Comparison of ENCODE assay signal across 41 cellular contexts in genomic region chr1:193939585-193939984, GRCh38.
"Had no signal": no experiment of that assay in that cellular context is flagged by ENCODE, and none has a peak within 500 bp of the region (broad histone marks: within the 10 kb centered on the region; RNA-seq: fewer than 3 reads in every experiment).

No MANE protein-coding gene starts in this region.

- FAIRE-seq: astrocyte, bronchial epithelial cell had no signal

- H3K4me3 ChIP-seq: adrenal gland, ascending aorta, body of pancreas, breast epithelium, cardiac muscle cell had no signal

- H3K27ac ChIP-seq: adrenal gland, ascending aorta, body of pancreas, brain microvascular endothelial cell, breast epithelium, cardiac muscle cell had no signal

- H3K27me3 ChIP-seq: adrenal gland, ascending aorta, body of pancreas, brain microvascular endothelial cell, breast epithelium, cardiac muscle cell had no signal

- DNase-seq: activated effector memory CD4-positive, alpha-beta T cell treated with anti-CD3 and anti-CD28 coated beads, Interleukin-2, amount 50 U/mL, for 16 hours; activated effector memory CD4-positive, alpha-beta T cell treated with Interleukin-2 at 50 U/mL for 16 hours; activated gamma-delta T cell; activated gamma-delta T cell treated with Interleukin-2 at 50 U/mL for 16 hours; activated naive CD4-positive, alpha-beta T cell; activated naive CD4-positive, alpha-beta T cell treated with anti-CD3 and anti-CD28 coated beads for 36 hours; activated naive CD4-positive, alpha-beta T cell treated with anti-CD3 and anti-CD28 coated beads, Interleukin-2, amount 10 ng/mL, durations not matched to agents 7 days and 5 days; activated naive CD4-positive, alpha-beta T cell treated with anti-CD3 and anti-CD28 coated beads, Interleukin-2, amount 50 U/mL, for 16 hours; activated naive CD4-positive, alpha-beta T cell treated with Interleukin-2 at 50 U/mL for 16 hours; activated naive CD8-positive, alpha-beta T cell treated with anti-CD3 and anti-CD28 coated beads for 36 hours; activated naive CD8-positive, alpha-beta T cell treated with anti-CD3 and anti-CD28 coated beads, Interleukin-2, amount 10 ng/mL, durations not matched to agents 7 days and 5 days; activated naive CD8-positive, alpha-beta T cell treated with anti-CD3 and anti-CD28 coated beads, Interleukin-2, amount 50 U/mL, for 24 hours; activated T-cell treated with anti-CD3 and anti-CD28 coated beads for 4 hours; activated T-cell treated with anti-CD3 and anti-CD28 coated beads, Interleukin-2, amount 50 U/mL, for 1 hour; activated T-cell treated with anti-CD3 and anti-CD28 coated beads, Interleukin-2, amount 50 U/mL, for 24 hours; activated T-cell treated with anti-CD3 and anti-CD28 coated beads, Interleukin-2, amount 50 U/mL, for 4 hours; activated T-cell treated with anti-CD3 and anti-CD28 coated beads, Interleukin-2, amount 50 U/mL, for 48 hours; activated T-cell treated with anti-CD3 and anti-CD28 coated beads, Interleukin-2, amount 50 U/mL, for 72 hours; adrenal gland; amniotic stem cell; amygdala; anterior cingulate cortex; aorta; body of pancreas; brain microvascular endothelial cell; caudate nucleus; central memory CD4-positive, alpha-beta T cell; cerebellar nuclear complex had no signal

- ATAC-seq: activated naive CD4-positive, alpha-beta T cell treated with anti-CD3 and anti-CD28 coated beads, Interleukin-2, amount 50 U/mL, for 72 hours; activated naive CD8-positive, alpha-beta T cell treated with anti-CD3 and anti-CD28 coated beads, Interleukin-2, amount 50 U/mL, for 24 hours; activated T-cell treated with anti-CD3 and anti-CD28 coated beads, Interleukin-2, amount 50 U/mL, for 4 hours; activated T-cell treated with anti-CD3 and anti-CD28 coated beads, Interleukin-2, amount 50 U/mL, for 72 hours; activated T-helper 17 cell treated with anti-CD3 and anti-CD28 coated beads, Interleukin-2, amount 50 U/mL, for 72 hours; body of pancreas had no signal

- H3K36me3 Mint-ChIP-seq: activated naive CD4-positive, alpha-beta T cell treated with anti-CD3 and anti-CD28 coated beads, Interleukin-2, amount 10 ng/mL, durations not matched to agents 7 days and 5 days; activated naive CD4-positive, alpha-beta T cell treated with anti-CD3 and anti-CD28 coated beads, Interleukin-2, amount 50 U/mL, for 72 hours; activated naive CD8-positive, alpha-beta T cell treated with anti-CD3 and anti-CD28 coated beads for 36 hours; brain had no signal

- H3K36me3 ChIP-seq: adrenal gland, ascending aorta, brain microvascular endothelial cell, breast epithelium, cardiac muscle cell had no signal

- H3K9me3 ChIP-seq: adrenal gland, ascending aorta, body of pancreas had no signal

- H3K4me3 Mint-ChIP-seq: activated naive CD4-positive, alpha-beta T cell treated with anti-CD3 and anti-CD28 coated beads for 36 hours; activated naive CD4-positive, alpha-beta T cell treated with anti-CD3 and anti-CD28 coated beads, Interleukin-2, amount 10 ng/mL, durations not matched to agents 7 days and 5 days; activated naive CD4-positive, alpha-beta T cell treated with anti-CD3 and anti-CD28 coated beads, Interleukin-2, amount 50 U/mL, for 24 hours; activated naive CD8-positive, alpha-beta T cell; activated naive CD8-positive, alpha-beta T cell treated with anti-CD3 and anti-CD28 coated beads for 36 hours; activated naive CD8-positive, alpha-beta T cell treated with anti-CD3 and anti-CD28 coated beads, Interleukin-2, amount 10 ng/mL, durations not matched to agents 7 days and 5 days; activated naive CD8-positive, alpha-beta T cell treated with anti-CD3 and anti-CD28 coated beads, Interleukin-2, amount 50 U/mL, for 24 hours; activated T-cell treated with anti-CD3 and anti-CD28 coated beads, Interleukin-2, amount 50 U/mL, for 24 hours; activated T-cell treated with anti-CD3 and anti-CD28 coated beads, Interleukin-2, amount 50 U/mL, for 4 hours; activated T-cell treated with anti-CD3 and anti-CD28 coated beads, Interleukin-2, amount 50 U/mL, for 72 hours; activated T-helper 1 cell treated with anti-CD3 and anti-CD28 coated beads, Interleukin-12 subunit alpha, Interleukin-12 subunit beta, Interleukin-2, Interleukin-4 antibody, amounts not matched to agents 30 ng/mL and 10 ng/mL and 1 ng/mL, durations not matched to agents 14 hours and 24 hours and 36 hours; activated T-helper 17 cell treated with anti-CD3 and anti-CD28 coated beads, Interleukin-2, amount 50 U/mL, for 72 hours; brain; central memory CD8-positive, alpha-beta T cell had no signal

- H3K9me3 Mint-ChIP-seq: activated naive CD4-positive, alpha-beta T cell treated with anti-CD3 and anti-CD28 coated beads for 36 hours; activated naive CD4-positive, alpha-beta T cell treated with anti-CD3 and anti-CD28 coated beads, Interleukin-2, amount 50 U/mL, for 24 hours; activated naive CD4-positive, alpha-beta T cell treated with anti-CD3 and anti-CD28 coated beads, Interleukin-2, amount 50 U/mL, for 72 hours; activated naive CD8-positive, alpha-beta T cell treated with anti-CD3 and anti-CD28 coated beads for 36 hours; activated T-helper 2 cell treated with anti-CD3 and anti-CD28 coated beads, Interferon-gamma antibody, Interleukin-2, Interleukin-4, amounts not matched to agents 10 μg/mL and 5 μg/mL and 100 μg/mL, durations not matched to agents 14 hours and 24 hours and 36 hours; central memory CD8-positive, alpha-beta T cell had no signal

- H3K4me1 Mint-ChIP-seq: activated naive CD4-positive, alpha-beta T cell treated with anti-CD3 and anti-CD28 coated beads, Interleukin-2, amount 10 ng/mL, durations not matched to agents 7 days and 5 days; activated naive CD4-positive, alpha-beta T cell treated with anti-CD3 and anti-CD28 coated beads, Interleukin-2, amount 50 U/mL, for 24 hours; activated naive CD8-positive, alpha-beta T cell treated with anti-CD3 and anti-CD28 coated beads for 36 hours; activated naive CD8-positive, alpha-beta T cell treated with anti-CD3 and anti-CD28 coated beads, Interleukin-2, amount 10 ng/mL, durations not matched to agents 7 days and 5 days; activated naive CD8-positive, alpha-beta T cell treated with anti-CD3 and anti-CD28 coated beads, Interleukin-2, amount 50 U/mL, for 24 hours; activated T-helper 17 cell treated with anti-CD3 and anti-CD28 coated beads, Interleukin-2, amount 50 U/mL, for 72 hours; brain; central memory CD8-positive, alpha-beta T cell had no signal

- H3K27me3 Mint-ChIP-seq: activated naive CD4-positive, alpha-beta T cell treated with anti-CD3 and anti-CD28 coated beads, Interleukin-2, amount 10 ng/mL, durations not matched to agents 7 days and 5 days; activated naive CD4-positive, alpha-beta T cell treated with anti-CD3 and anti-CD28 coated beads, Interleukin-2, amount 50 U/mL, for 24 hours; activated naive CD8-positive, alpha-beta T cell; activated naive CD8-positive, alpha-beta T cell treated with anti-CD3 and anti-CD28 coated beads for 36 hours; activated naive CD8-positive, alpha-beta T cell treated with anti-CD3 and anti-CD28 coated beads, Interleukin-2, amount 10 ng/mL, durations not matched to agents 7 days and 5 days; activated naive CD8-positive, alpha-beta T cell treated with anti-CD3 and anti-CD28 coated beads, Interleukin-2, amount 50 U/mL, for 24 hours; activated T-cell treated with anti-CD3 and anti-CD28 coated beads, Interleukin-2, amount 50 U/mL, for 24 hours; activated T-helper 17 cell treated with anti-CD3 and anti-CD28 coated beads, Interleukin-2, amount 50 U/mL, for 72 hours; brain; central memory CD8-positive, alpha-beta T cell had no signal

- H3K27ac Mint-ChIP-seq: activated naive CD4-positive, alpha-beta T cell treated with anti-CD3 and anti-CD28 coated beads for 36 hours; activated naive CD4-positive, alpha-beta T cell treated with anti-CD3 and anti-CD28 coated beads, Interleukin-2, amount 10 ng/mL, durations not matched to agents 7 days and 5 days; activated naive CD4-positive, alpha-beta T cell treated with anti-CD3 and anti-CD28 coated beads, Interleukin-2, amount 50 U/mL, for 24 hours; activated naive CD4-positive, alpha-beta T cell treated with anti-CD3 and anti-CD28 coated beads, Interleukin-2, amount 50 U/mL, for 72 hours; activated naive CD8-positive, alpha-beta T cell; activated naive CD8-positive, alpha-beta T cell treated with anti-CD3 and anti-CD28 coated beads for 36 hours; activated naive CD8-positive, alpha-beta T cell treated with anti-CD3 and anti-CD28 coated beads, Interleukin-2, amount 10 ng/mL, durations not matched to agents 7 days and 5 days; activated naive CD8-positive, alpha-beta T cell treated with anti-CD3 and anti-CD28 coated beads, Interleukin-2, amount 50 U/mL, for 24 hours; activated T-cell treated with anti-CD3 and anti-CD28 coated beads, Interleukin-2, amount 50 U/mL, for 24 hours; activated T-cell treated with anti-CD3 and anti-CD28 coated beads, Interleukin-2, amount 50 U/mL, for 72 hours; activated T-helper 1 cell treated with anti-CD3 and anti-CD28 coated beads, Interleukin-12 subunit alpha, Interleukin-12 subunit beta, Interleukin-2, Interleukin-4 antibody, amounts not matched to agents 30 ng/mL and 10 ng/mL and 1 ng/mL, durations not matched to agents 14 hours and 24 hours and 36 hours; activated T-helper 17 cell treated with anti-CD3 and anti-CD28 coated beads, Interleukin-2, amount 50 U/mL, for 72 hours; activated T-helper 2 cell treated with anti-CD3 and anti-CD28 coated beads, Interferon-gamma antibody, Interleukin-2, Interleukin-4, amounts not matched to agents 10 μg/mL and 5 μg/mL and 100 μg/mL, durations not matched to agents 14 hours and 24 hours and 36 hours; brain had no signal

- H3K4me1 ChIP-seq: adrenal gland, ascending aorta, body of pancreas, breast epithelium had no signal
